Comparison of ENCODE assay signal across 8 cellular contexts in the genomic region with DNA sequence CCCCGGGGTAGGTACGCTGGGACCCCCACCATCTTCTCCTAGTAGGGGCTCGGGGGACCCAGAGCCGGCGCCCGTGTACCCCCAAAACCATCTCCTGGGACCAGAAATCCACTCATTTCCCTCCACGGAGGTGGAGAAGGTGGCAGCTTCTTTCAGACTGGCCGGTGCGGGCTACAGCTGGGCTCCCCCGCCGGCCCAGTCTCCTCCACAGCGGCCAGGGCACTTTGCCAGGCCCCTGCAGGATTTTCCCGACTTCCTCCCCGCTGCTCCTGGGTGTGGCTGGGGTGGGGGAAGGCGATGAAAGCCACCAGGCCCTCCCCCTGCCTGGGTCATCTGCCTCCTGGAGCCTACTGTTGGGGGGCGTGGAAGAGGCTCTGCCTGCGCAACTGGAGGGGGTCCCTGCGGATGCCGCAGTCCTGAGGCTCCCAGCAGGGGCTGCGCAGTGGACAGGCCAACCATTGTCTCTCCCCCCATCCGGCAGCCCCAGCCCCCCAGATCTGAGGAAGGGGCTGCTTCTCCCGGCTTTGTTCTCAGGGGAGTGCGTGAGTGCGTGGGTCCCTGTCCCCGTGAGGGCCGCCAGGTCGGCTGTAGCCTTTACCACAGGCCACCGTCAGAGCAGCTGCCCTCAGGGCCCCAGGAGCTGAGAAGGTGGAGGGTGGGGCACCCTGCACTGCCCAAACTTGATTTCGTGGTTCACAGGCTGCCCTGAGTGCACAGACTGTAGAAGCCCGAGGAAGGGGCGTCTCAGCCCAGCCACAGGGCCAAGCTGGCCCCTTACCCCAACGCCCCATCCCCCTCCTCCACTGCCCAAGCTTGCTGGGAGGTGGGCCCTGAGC. TPM values are rescaled to one million over a fixed set of nuclear protein-coding genes. Genes with fewer than 3 reads are reported as not detected.
DNase-seq lines count a peak whose midpoint lies in the region; ATAC-seq and TF ChIP-seq lines count a peak whose summit lies in the region.

No MANE protein-coding gene starts in this region.

- no peaks in the 10 kb centered on the region for H3K36me3 ChIP-seq in adrenal gland (replicated peaks in 1 of 2)
- peaks cover 19% of the 10 kb centered on the region for H3K36me3 ChIP-seq in iPS-15b (ENCODE audit: control insufficient read depth, insufficient read depth, low read length)

- H3K4me3 ChIP-seq in adrenal gland, result peak overlapping the region in 1 of 4 donors; percentile 97
- peak overlapping the region; percentile 61 for H3K4me3 ChIP-seq in iPS-15b (ENCODE audit: low read depth, low read length)

- TF ChIP-seq CTCF in adrenal gland (IDR thresholded peaks at IDR 0.05) (no peak), omental fat pad (IDR thresholded peaks at IDR 0.05) (no peak)

- ATAC-seq in stimulated activated memory B cell treated with anti-CD40 and anti-IgM and Interleukin-4, amounts not matched to agents 10 μg/mL and 1 μg/mL and 100 μg/mL, for 72 hours, result no peak
- ATAC-seq in omental fat pad (ENCODE audit: low FRiP score), result no peak

- DNase-seq in Caki2 (ENCODE audit: low read depth) (peak; percentile 82), adrenal gland (peak in 6 of 7 donors; percentile 44 to 65 (median 50)), omental fat pad (ENCODE audit: low spot score) (no peak), iPS-NIHi11 (ENCODE audit: low spot score) (no peak), activated gamma-delta T cell (lab: John Stamatoyannopoulos, UW) (no peak)

- H3K27me3 Mint-ChIP-seq in stimulated activated memory B cell treated with anti-CD40 and anti-IgM and Interleukin-4, amounts not matched to agents 10 μg/mL and 1 μg/mL and 100 μg/mL, for 72 hours, result peaks cover 25% of the 10 kb centered on the region

- TF ChIP-seq POLR2A in adrenal gland (IDR thresholded peaks at IDR 0.05), result no peak

- no peaks in the 10 kb centered on the region for H3K36me3 Mint-ChIP-seq in stimulated activated memory B cell treated with anti-CD40 and anti-IgM and Interleukin-4, amounts not matched to agents 10 μg/mL and 1 μg/mL and 100 μg/mL, for 72 hours

- no peaks in the 10 kb centered on the region for H3K9me3 ChIP-seq in adrenal gland (replicated peaks in 1 of 3)
- no peaks in the 10 kb centered on the region for H3K9me3 ChIP-seq in iPS-15b (ENCODE audit: control insufficient read depth, insufficient read depth, low read length)

- no peak overlapping the region for H3K27ac Mint-ChIP-seq in stimulated activated memory B cell treated with anti-CD40 and anti-IgM and Interleukin-4, amounts not matched to agents 10 μg/mL and 1 μg/mL and 100 μg/mL, for 72 hours

- peak; percentile 75 for TF ChIP-seq EP300 in Ishikawa (IDR thresholded peaks at IDR 0.05; ENCODE audit: borderline replicate concordance)

- 13 to 24% (median 22%) methylated on average over 11 to 32 of the region's 32 CpGs for WGBS in adrenal gland, 4 donors

- H3K27ac ChIP-seq in adrenal gland, result no peak overlapping the region

- peaks cover 15% of the 10 kb centered on the region for H3K4me1 Mint-ChIP-seq in stimulated activated memory B cell treated with anti-CD40 and anti-IgM and Interleukin-4, amounts not matched to agents 10 μg/mL and 1 μg/mL and 100 μg/mL, for 72 hours

- no peak for TF ChIP-seq RAD21 in Ishikawa (IDR thresholded peaks at IDR 0.05; ENCODE audit: low read depth)

- peak overlapping the region; percentile 37 for H3K9ac ChIP-seq in iPS-15b (ENCODE audit: low read depth, low read length)

- intact Hi-C loops in adrenal gland (cut with DNase I), result no loop called here

- in situ Hi-C loops in Caki2 (cut with HindIII; ENCODE audit: low pct_unique_long_range_greater_than_20kb, low sequenced_read_pairs), result no loop called here

- H3K4me3 Mint-ChIP-seq in stimulated activated memory B cell treated with anti-CD40 and anti-IgM and Interleukin-4, amounts not matched to agents 10 μg/mL and 1 μg/mL and 100 μg/mL, for 72 hours, result peak overlapping the region; percentile 68

- H3K4me1 ChIP-seq in adrenal gland (replicated peaks in 1 of 2) (peaks cover 12 to 16% of the 10 kb centered on the region in 2 donors), iPS-15b (ENCODE audit: control insufficient read depth, insufficient read depth, low read length) (peaks cover 8% of the 10 kb centered on the region)

- H3K27me3 ChIP-seq in adrenal gland, result peaks cover 13% of the 10 kb centered on the region
- no peaks in the 10 kb centered on the region for H3K27me3 ChIP-seq in iPS-15b (ENCODE audit: control insufficient read depth, insufficient read depth, low read length)

- no peaks in the 10 kb centered on the region for H3K9me3 Mint-ChIP-seq in stimulated activated memory B cell treated with anti-CD40 and anti-IgM and Interleukin-4, amounts not matched to agents 10 μg/mL and 1 μg/mL and 100 μg/mL, for 72 hours

TF ChIP-seq in Ishikawa, 13 proteins besides CTCF, POLR2A, EP300 and RAD21:
- no peak for TF ChIP-seq CREB1 (IDR thresholded peaks at IDR 0.05; ENCODE audit: low read depth)
- TF ChIP-seq FOXM1 (IDR thresholded peaks at IDR 0.05; ENCODE audit: borderline replicate concordance, low read depth), result 0 out of 2 replicates have a peak, but pooled peaks have one; percentile 25
- TF ChIP-seq TAF1 (IDR thresholded peaks at IDR 0.05; ENCODE audit: low read depth), result no peak; the same call in none of the 2 replicates
- TF ChIP-seq CEBPB (IDR thresholded peaks at IDR 0.05), result no peak
- TF ChIP-seq TEAD4 (IDR thresholded peaks at IDR 0.05), result peak; percentile 57; the same call in 1 of the 2 replicates
- no peak for TF ChIP-seq EGR1 (IDR thresholded peaks at IDR 0.05)
- peak; percentile 93 for TF ChIP-seq NFIC (IDR thresholded peaks at IDR 0.05)
- TF ChIP-seq YY1 (IDR thresholded peaks at IDR 0.05; ENCODE audit: low read depth), result peak; percentile 23; the same call in 1 of the 2 replicates
- TF ChIP-seq TCF12 (IDR thresholded peaks at IDR 0.05; ENCODE audit: low read depth), result peak; percentile 81
- TF ChIP-seq MAX (IDR thresholded peaks at IDR 0.05), result peak; percentile 58; the same call in 1 of the 2 replicates
- TF ChIP-seq ZBTB7A (IDR thresholded peaks at IDR 0.05; ENCODE audit: low read depth), result peak; percentile 84
- TF ChIP-seq, protein P1, sequence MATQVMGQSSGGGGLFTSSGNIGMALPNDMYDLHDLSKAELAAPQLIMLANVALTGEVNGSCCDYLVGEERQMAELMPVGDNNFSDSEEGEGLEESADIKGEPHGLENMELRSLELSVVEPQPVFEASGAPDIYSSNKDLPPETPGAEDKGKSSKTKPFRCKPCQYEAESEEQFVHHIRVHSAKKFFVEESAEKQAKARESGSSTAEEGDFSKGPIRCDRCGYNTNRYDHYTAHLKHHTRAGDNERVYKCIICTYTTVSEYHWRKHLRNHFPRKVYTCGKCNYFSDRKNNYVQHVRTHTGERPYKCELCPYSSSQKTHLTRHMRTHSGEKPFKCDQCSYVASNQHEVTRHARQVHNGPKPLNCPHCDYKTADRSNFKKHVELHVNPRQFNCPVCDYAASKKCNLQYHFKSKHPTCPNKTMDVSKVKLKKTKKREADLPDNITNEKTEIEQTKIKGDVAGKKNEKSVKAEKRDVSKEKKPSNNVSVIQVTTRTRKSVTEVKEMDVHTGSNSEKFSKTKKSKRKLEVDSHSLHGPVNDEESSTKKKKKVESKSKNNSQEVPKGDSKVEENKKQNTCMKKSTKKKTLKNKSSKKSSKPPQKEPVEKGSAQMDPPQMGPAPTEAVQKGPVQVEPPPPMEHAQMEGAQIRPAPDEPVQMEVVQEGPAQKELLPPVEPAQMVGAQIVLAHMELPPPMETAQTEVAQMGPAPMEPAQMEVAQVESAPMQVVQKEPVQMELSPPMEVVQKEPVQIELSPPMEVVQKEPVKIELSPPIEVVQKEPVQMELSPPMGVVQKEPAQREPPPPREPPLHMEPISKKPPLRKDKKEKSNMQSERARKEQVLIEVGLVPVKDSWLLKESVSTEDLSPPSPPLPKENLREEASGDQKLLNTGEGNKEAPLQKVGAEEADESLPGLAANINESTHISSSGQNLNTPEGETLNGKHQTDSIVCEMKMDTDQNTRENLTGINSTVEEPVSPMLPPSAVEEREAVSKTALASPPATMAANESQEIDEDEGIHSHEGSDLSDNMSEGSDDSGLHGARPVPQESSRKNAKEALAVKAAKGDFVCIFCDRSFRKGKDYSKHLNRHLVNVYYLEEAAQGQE (IDR thresholded peaks at IDR 0.05; ENCODE audit: low read depth), result no peak
- TF ChIP-seq, protein P2, sequence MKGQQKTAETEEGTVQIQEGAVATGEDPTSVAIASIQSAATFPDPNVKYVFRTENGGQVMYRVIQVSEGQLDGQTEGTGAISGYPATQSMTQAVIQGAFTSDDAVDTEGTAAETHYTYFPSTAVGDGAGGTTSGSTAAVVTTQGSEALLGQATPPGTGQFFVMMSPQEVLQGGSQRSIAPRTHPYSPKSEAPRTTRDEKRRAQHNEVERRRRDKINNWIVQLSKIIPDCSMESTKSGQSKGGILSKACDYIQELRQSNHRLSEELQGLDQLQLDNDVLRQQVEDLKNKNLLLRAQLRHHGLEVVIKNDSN (IDR thresholded peaks at IDR 0.05), result no peak

RNA-seq across cellular contexts. Expression of gene AGRN, which starts 1.3 kb away (rescaled TPM):
- 246 and 278 TPM in 2 replicates for total RNA-seq in Caki2 (2014; rRNA removed; shearing (Covaris generic); ENCODE audit: low replicate concordance)
- 10 to 100 TPM in 6 of 8 donors, 1 to 10 TPM in 2; 6.0 to 20.5 (median 14.0) TPM for total RNA-seq in adrenal gland
- polyA plus RNA-seq in adrenal gland, result 10 to 100 TPM in 2 of 3 donors, 1 to 10 TPM in 1; 2.2 to 27.8 (median 10.2) TPM
- total RNA-seq in omental fat pad, result 10 to 100 TPM; 17.2 to 42.3 (median 22.6) TPM

RNA-seq across cellular contexts. Expression of gene ISG15, which starts 7.9 kb away (rescaled TPM):
- 129 and 152 TPM in 2 replicates for total RNA-seq in Caki2 (2014; rRNA removed; shearing (Covaris generic); ENCODE audit: low replicate concordance)
- total RNA-seq in adrenal gland (10 to 100 TPM; 11.5 to 58.1 (median 24.3) TPM), omental fat pad (10 to 100 TPM; 27.7 to 84.3 (median 32.6) TPM)
- polyA plus RNA-seq in adrenal gland, result 100 to 1,000 TPM in 2 of 3 donors, 1 to 10 TPM in 1; 1.7 to 308 (median 220) TPM

RNA-seq across cellular contexts. Expression of gene HES4, which starts 21.3 kb away (rescaled TPM):
- total RNA-seq in Caki2 (2014; rRNA removed; shearing (Covaris generic); ENCODE audit: low replicate concordance), result 45.3 and 73.0 TPM in 2 replicates
- total RNA-seq in adrenal gland (10 to 100 TPM in 1 of 8 donors, 1 to 10 TPM in 7; 3.1 to 14.5 (median 6.4) TPM), omental fat pad (10 to 100 TPM; 17.8 to 30.0 (median 22.6) TPM)
- polyA plus RNA-seq in adrenal gland, result 10 to 100 TPM in 2 of 3 donors, not detected in 1; 27.3 to 29.8 TPM

RNA-seq across cellular contexts. Expression of gene PERM1, which starts 39.3 kb away (rescaled TPM):
- 0.20 TPM in 1 of 2 replicates, not detected in the other for total RNA-seq in Caki2 (2014; rRNA removed; shearing (Covaris generic); ENCODE audit: low replicate concordance)
- total RNA-seq in adrenal gland (under 1 TPM in 5 of 8 donors, not detected in 3; 0.13 to 0.28 (median 0.14) TPM), omental fat pad (1 to 10 TPM in 1 of 4 donors, under 1 TPM in 1, not detected in 2; 0.36 to 1.4 TPM)
- under 1 TPM in 2 of 3 donors, not detected in 1; 0.40 to 0.88 TPM for polyA plus RNA-seq in adrenal gland

RNA-seq across cellular contexts. Expression of gene RNF223, which starts 52.9 kb away (rescaled TPM):
- total RNA-seq in Caki2 (2014; rRNA removed; shearing (Covaris generic); ENCODE audit: low replicate concordance), result not detected in 2 replicates
- total RNA-seq in adrenal gland (not detected), omental fat pad (not detected)
- under 1 TPM in 1 of 3 donors, not detected in 2; 0.03 TPM for polyA plus RNA-seq in adrenal gland

Comparison
In these comparisons a context has a peak if more than half of its experiments do, and no peak if none do; other contexts are left out.
1. DNase-seq: peak in Caki2 (single experiment) and adrenal gland (6 of 7); none in omental fat pad (single experiment), iPS-NIHi11 (single experiment) and activated gamma-delta T cell (single experiment).